ENCODE assay signal across 8 cellular contexts in genomic region chr19:1862424-1863307, GRCh38. TPM values are rescaled to one million over a fixed set of nuclear protein-coding genes. Genes with fewer than 3 reads are reported as not detected.
DNase-seq lines count a peak whose midpoint lies in the region; ATAC-seq and TF ChIP-seq lines count a peak whose summit lies in the region.

No MANE protein-coding gene starts in this region.

- peak overlapping the region; percentile 97 for H3K4me3 Mint-ChIP-seq in central memory CD8-positive, alpha-beta T cell

- peak overlapping the region; percentile 95 for H3K27ac Mint-ChIP-seq in central memory CD8-positive, alpha-beta T cell (ENCODE audit: low read depth)

- no peak for TF ChIP-seq EP300 in tibial nerve (IDR thresholded peaks at IDR 0.05)

- H3K9me3 ChIP-seq in mucosa of descending colon = no peaks in the 10 kb centered on the region
- no peaks in the 10 kb centered on the region for H3K9me3 ChIP-seq in tibial nerve

- intact Hi-C loops in mucosa of descending colon (cut with DNase I, micrococcal nuclease) = no loop called here

- H3K36me3 ChIP-seq in mucosa of descending colon (ENCODE audit: low read depth) (no peaks in the 10 kb centered on the region), tibial nerve (no peaks in the 10 kb centered on the region)

- H3K27me3 ChIP-seq in tibial nerve = no peaks in the 10 kb centered on the region

- TF ChIP-seq POLR2A in tibial nerve (IDR thresholded peaks at IDR 0.05) = no peak

- 0% methylated on average over 38 to 61 of the region's 106 CpGs for WGBS in tibial nerve, 2 donors

- peak overlapping the region; percentile 39 for H3K4me3 ChIP-seq in mucosa of descending colon
- H3K4me3 ChIP-seq in tibial nerve = peak overlapping the region; percentile 52 to 81 (median 65)

- peak overlapping the region; percentile 31 to 94 (median 80) for H3K27ac ChIP-seq in tibial nerve

- H3K36me3 Mint-ChIP-seq in central memory CD8-positive, alpha-beta T cell (ENCODE audit: insufficient read depth) = peaks cover 18% of the 10 kb centered on the region

- ATAC-seq in HG03159 (IDR thresholded peaks at IDR 0.05; ENCODE audit: unreplicated experiment) = peak; percentile 0
- no peak for ATAC-seq in central memory CD8-positive, alpha-beta T cell (replicated peaks; ENCODE audit: extremely low read depth, poor library complexity, severe bottlenecking)
- peak; percentile 4 for ATAC-seq in mucosa of descending colon

- peaks cover 31% of the 10 kb centered on the region for H3K4me1 Mint-ChIP-seq in central memory CD8-positive, alpha-beta T cell

- H3K4me1 ChIP-seq in mucosa of descending colon (ENCODE audit: low read depth) = peaks cover 45% of the 10 kb centered on the region
- peaks cover 0 to 62% (median 51%) of the 10 kb centered on the region in 4 donors for H3K4me1 ChIP-seq in tibial nerve

- no peak for TF ChIP-seq CTCF in mucosa of descending colon (IDR thresholded peaks at IDR 0.05)
- no peak for TF ChIP-seq CTCF in tibial nerve (IDR thresholded peaks at IDR 0.05)

- DNase-seq in NCI-H2171 treated with DMSO at 0.1 percent for 48 hours (lab: John Stamatoyannopoulos, UW) (peak; percentile 44), NCI-H2171 (lab: John Stamatoyannopoulos, UW) (no peak), T-helper 9 cell (peak; percentile 63), mucosa of descending colon (peak; percentile 71 to 81 (median 76)), tibial nerve (ENCODE audit: low spot score in 2 of 2) (no peak), HCEC 1CT (no peak)
- DNase-seq in central memory CD8-positive, alpha-beta T cell (ENCODE audit: low spot score in 2 of 2) = peak in 1 of 2 donors; percentile 42

- no peaks in the 10 kb centered on the region for H3K9me3 Mint-ChIP-seq in central memory CD8-positive, alpha-beta T cell

- no peaks in the 10 kb centered on the region for H3K27me3 Mint-ChIP-seq in central memory CD8-positive, alpha-beta T cell

RNA-seq across cellular contexts. Expression of gene KLF16, which starts 0.7 kb away (rescaled TPM):
- 10 to 100 TPM; 22.6 to 26.5 (median 25.6) TPM for total RNA-seq in mucosa of descending colon
- 1 to 10 TPM; 4.6 to 8.4 (median 7.0) TPM for total RNA-seq in tibial nerve

RNA-seq across cellular contexts. Expression of gene REXO1, which starts 14.4 kb away (rescaled TPM):
- total RNA-seq in mucosa of descending colon (10 to 100 TPM; 45.4 to 54.3 (median 50.2) TPM), tibial nerve (10 to 100 TPM; 17.9 to 87.3 (median 31.1) TPM)

RNA-seq across cellular contexts. Expression of gene ABHD17A, which starts 22.6 kb away (rescaled TPM):
- total RNA-seq in mucosa of descending colon (10 to 100 TPM; 60.9 to 65.8 (median 65.8) TPM), tibial nerve (100 to 1,000 TPM; 127 to 165 (median 132) TPM)

RNA-seq across cellular contexts. Expression of gene ADAT3, which starts 42.5 kb away (rescaled TPM):
- 10 to 100 TPM; 12.5 to 21.9 (median 19.6) TPM for total RNA-seq in mucosa of descending colon
- 1 to 10 TPM; 2.4 to 8.7 (median 4.8) TPM for total RNA-seq in tibial nerve

RNA-seq across cellular contexts. Expression of gene SCAMP4, which starts 42.5 kb away (rescaled TPM):
- 10 to 100 TPM; 57.2 to 61.3 (median 59.8) TPM for total RNA-seq in mucosa of descending colon
- total RNA-seq in tibial nerve = 10 to 100 TPM; 34.7 to 65.7 (median 56.2) TPM

Comparison
In these comparisons a context has a peak if more than half of its experiments do, and no peak if none do; other contexts are left out.
1. DNase-seq: peak in NCI-H2171 treated with DMSO at 0.1 percent for 48 hours (single experiment), T-helper 9 cell (single experiment) and mucosa of descending colon (3 of 3); none in NCI-H2171 (single experiment), tibial nerve (0 of 2) and HCEC 1CT (single experiment).